13 cellular contexts compared by ENCODE assay signal in the genomic region with DNA sequence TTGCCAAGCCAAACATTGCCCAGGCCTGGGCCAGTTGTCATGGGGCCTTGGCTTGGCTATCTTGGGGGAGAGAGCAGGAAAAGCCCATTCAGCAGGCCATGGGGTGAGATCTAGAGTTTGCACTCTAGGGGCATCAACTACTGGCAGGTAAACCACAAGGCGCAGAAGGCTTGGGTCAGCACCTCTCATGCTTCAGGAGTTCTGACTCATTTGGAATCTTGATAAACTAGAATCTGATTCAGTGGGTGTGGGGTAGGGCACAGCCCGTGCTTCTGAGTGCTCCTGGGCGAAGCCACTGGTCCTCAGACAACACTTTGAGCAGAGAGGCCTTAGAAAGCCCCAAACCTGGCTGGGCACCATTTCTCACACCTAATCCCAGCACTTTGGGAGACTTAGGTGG.
A peak's percentile ranks its signal among the peaks of the same experiment; 100 is the strongest.
DNase-seq lines count a peak whose midpoint lies in the region; ATAC-seq and TF ChIP-seq lines count a peak whose summit lies in the region.
"Had no signal": no experiment of that assay in that cellular context is flagged by ENCODE, and none has a peak within 500 bp of the region (broad histone marks: within the 10 kb centered on the region; RNA-seq: fewer than 3 reads in every experiment).

No MANE protein-coding gene starts in this region.

- no peak for TF ChIP-seq CTCF in RWPE2 (IDR thresholded peaks at IDR 0.05; ENCODE audit: poor library complexity, severe bottlenecking)
- no peak for TF ChIP-seq CTCF in suprapubic skin (IDR thresholded peaks at IDR 0.05)
- no peak for TF ChIP-seq CTCF in brain microvascular endothelial cell (IDR thresholded peaks at IDR 0.05; ENCODE audit: low read depth, low read length, missing control alignments)
- TF ChIP-seq CTCF in tibial nerve (IDR thresholded peaks at IDR 0.05) = no peak

- no peaks in the 10 kb centered on the region for H3K9me3 ChIP-seq in RWPE2 (ENCODE audit: severe bottlenecking)
- no peaks in the 10 kb centered on the region for H3K9me3 ChIP-seq in suprapubic skin
- H3K9me3 ChIP-seq in tibial nerve = no peaks in the 10 kb centered on the region
- H3K9me3 ChIP-seq: neutrophil had no signal

- H3K4me1 ChIP-seq in RWPE2 (ENCODE audit: insufficient read depth, poor library complexity, severe bottlenecking) (peaks cover 15% of the 10 kb centered on the region), suprapubic skin (peaks cover 7% of the 10 kb centered on the region), tibial nerve (peaks cover 0 to 6% (median 0%) of the 10 kb centered on the region in 4 donors)

- TF ChIP-seq POLR2A in suprapubic skin (IDR thresholded peaks at IDR 0.05) (no peak), tibial nerve (IDR thresholded peaks at IDR 0.05) (no peak)

- peaks cover 5 to 6% of the 10 kb centered on the region in 2 donors for H3K9me3 Mint-ChIP-seq in activated T-cell treated with anti-CD3 and anti-CD28 coated beads, Interleukin-2, amount 50 U/mL, for 72 hours

- H3K27me3 Mint-ChIP-seq in activated T-cell treated with anti-CD3 and anti-CD28 coated beads, Interleukin-2, amount 50 U/mL, for 72 hours (ENCODE audit: low read depth) = no peaks in the 10 kb centered on the region
- H3K27me3 Mint-ChIP-seq: activated naive CD8-positive, alpha-beta T cell had no signal

- H3K27ac ChIP-seq in RWPE2 (ENCODE audit: poor library complexity, severe bottlenecking) = no peak overlapping the region
- H3K27ac ChIP-seq in suprapubic skin = peak overlapping the region; percentile 16
- H3K27ac ChIP-seq in brain microvascular endothelial cell = no peak overlapping the region
- H3K27ac ChIP-seq in tibial nerve = no peak overlapping the region
- H3K27ac ChIP-seq: neutrophil had no signal

- peaks cover 13% of the 10 kb centered on the region for H3K4me1 Mint-ChIP-seq in activated T-cell treated with anti-CD3 and anti-CD28 coated beads, Interleukin-2, amount 50 U/mL, for 72 hours (ENCODE audit: low read depth)

- H3K27me3 ChIP-seq in RWPE2 (ENCODE audit: insufficient read depth, poor library complexity, severe bottlenecking) (no peaks in the 10 kb centered on the region), suprapubic skin (no peaks in the 10 kb centered on the region), brain microvascular endothelial cell (replicated peaks) (no peaks in the 10 kb centered on the region), tibial nerve (no peaks in the 10 kb centered on the region)

- H3K4me3 Mint-ChIP-seq in activated T-cell treated with anti-CD3 and anti-CD28 coated beads, Interleukin-2, amount 50 U/mL, for 72 hours = no peak overlapping the region
- H3K4me3 Mint-ChIP-seq: activated naive CD8-positive, alpha-beta T cell had no signal

- no peak for TF ChIP-seq EP300 in suprapubic skin (IDR thresholded peaks at IDR 0.05)
- TF ChIP-seq EP300 in tibial nerve (IDR thresholded peaks at IDR 0.05) = no peak

- ATAC-seq in activated T-cell treated with anti-CD3 and anti-CD28 coated beads, Interleukin-2, amount 50 U/mL, for 72 hours (replicated peaks in 1 of 2) = peak; percentile 83 to 89
- ATAC-seq in HG02759 (IDR thresholded peaks at IDR 0.05; ENCODE audit: unreplicated experiment) (peak; percentile 75), RWPE2 (ENCODE audit: low read depth) (peak; percentile 99)

- H3K4me3 ChIP-seq in RWPE2 (ENCODE audit: severe bottlenecking) (no peak overlapping the region), suprapubic skin (no peak overlapping the region), brain microvascular endothelial cell (ENCODE audit: low read depth, low read length) (no peak overlapping the region), tibial nerve (no peak overlapping the region)

- peaks cover 3 to 10% of the 10 kb centered on the region in 2 donors for H3K36me3 Mint-ChIP-seq in activated T-cell treated with anti-CD3 and anti-CD28 coated beads, Interleukin-2, amount 50 U/mL, for 72 hours (ENCODE audit: insufficient read depth in 2 of 2)
- H3K36me3 Mint-ChIP-seq: activated naive CD8-positive, alpha-beta T cell had no signal

- DNase-seq in activated T-cell treated with anti-CD3 and anti-CD28 coated beads, Interleukin-2, amount 50 U/mL, for 72 hours = peak; percentile 13 to 30
- no peak for DNase-seq in activated T-cell treated with anti-CD3 and anti-CD28 coated beads for 4 hours
- no peak for DNase-seq in RWPE2 (ENCODE audit: low spot score)
- DNase-seq in suprapubic skin (ENCODE audit: low spot score in 2 of 2) = no peak
- no peak for DNase-seq in brain microvascular endothelial cell
- DNase-seq in MV-4-11 (lab: John Stamatoyannopoulos, UW) = no peak
- no peak for DNase-seq in tibial nerve (ENCODE audit: low spot score in 2 of 2)
- DNase-seq: effector memory CD4-positive, alpha-beta T cell; NCI-H69; stimulated activated CD4-positive, alpha-beta T cell treated with anti-CD3 and anti-CD28 coated beads, Interleukin-4, amount 100 ng/mL, for 24 hours had no signal

- H3K36me3 ChIP-seq in RWPE2 (ENCODE audit: low read depth) (no peaks in the 10 kb centered on the region), suprapubic skin (peaks cover 2% of the 10 kb centered on the region), brain microvascular endothelial cell (replicated peaks) (no peaks in the 10 kb centered on the region), tibial nerve (peaks cover 0 to 15% (median 0%) of the 10 kb centered on the region in 3 donors)
- H3K36me3 ChIP-seq: neutrophil had no signal

- 67% methylated on average over 2 of the region's 3 CpGs for WGBS in suprapubic skin
- WGBS in tibial nerve, 2 donors = 84 to 97% methylated on average over 3 of the region's 3 CpGs

- H3K27ac Mint-ChIP-seq in activated T-cell treated with anti-CD3 and anti-CD28 coated beads, Interleukin-2, amount 50 U/mL, for 72 hours = no peak overlapping the region
- H3K27ac Mint-ChIP-seq: activated naive CD8-positive, alpha-beta T cell had no signal

- in situ Hi-C loops in brain microvascular endothelial cell (cut with HindIII; ENCODE audit: low pct_ligation_motif_present, low sequenced_read_pairs) = no loop called here

Comparison
In these comparisons a context has a peak if more than half of its experiments do, and no peak if none do; other contexts are left out.
1. DNase-seq: peak in activated T-cell treated with anti-CD3 and anti-CD28 coated beads, Interleukin-2, amount 50 U/mL, for 72 hours (2 of 2); none in activated T-cell treated with anti-CD3 and anti-CD28 coated beads for 4 hours (single experiment), RWPE2 (single experiment), suprapubic skin (0 of 2), brain microvascular endothelial cell (single experiment), MV-4-11 (single experiment) and tibial nerve (0 of 2).
2. Peak in every context shown above with its lines, with median percentiles within 50 percentile points of each other: ATAC-seq.